Comparison of ENCODE assay signal across 7 cellular contexts in the genomic region with DNA sequence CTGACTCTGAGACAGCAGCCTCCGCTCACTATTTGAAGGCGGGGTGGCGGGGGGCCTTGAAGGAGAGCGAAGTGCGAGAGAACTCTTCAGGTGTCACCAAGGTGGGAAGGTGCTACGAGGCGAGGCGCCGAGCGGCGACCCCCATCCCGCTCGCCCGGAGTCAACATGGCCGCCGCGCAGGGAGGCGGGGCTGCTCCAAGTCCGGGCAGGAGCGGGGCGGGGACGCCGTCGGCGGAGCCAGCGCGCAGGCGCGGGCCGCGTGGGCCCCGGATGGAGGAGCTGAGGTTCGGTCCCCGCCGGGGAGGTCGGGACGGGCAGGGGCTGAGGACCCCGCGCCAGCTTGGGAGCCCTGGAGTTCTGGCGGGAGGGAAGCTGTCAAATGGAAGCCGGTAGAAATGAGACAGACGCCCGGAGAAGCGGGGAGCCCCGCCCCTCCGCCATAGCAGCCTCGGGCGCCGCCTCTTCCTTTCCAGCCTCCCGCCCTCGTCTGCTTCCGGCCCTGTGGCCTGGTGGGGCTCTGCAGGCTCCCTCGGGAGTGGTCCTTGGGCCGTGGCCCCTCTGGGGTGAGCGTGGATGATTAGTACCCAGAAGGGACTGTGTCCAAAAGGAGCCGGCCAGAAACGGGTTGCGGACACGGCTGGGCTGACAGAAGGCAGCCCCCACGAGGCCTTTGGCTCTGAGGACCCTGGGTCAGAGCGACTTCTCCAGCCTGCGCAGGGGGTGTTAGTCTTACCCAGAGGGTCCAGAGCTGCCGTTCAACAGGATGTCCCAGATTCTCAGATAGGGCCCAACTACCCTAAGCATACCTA. TPM values are rescaled to one million over a fixed set of nuclear protein-coding genes. Genes with fewer than 3 reads are reported as not detected.
DNase-seq lines count a peak whose midpoint lies in the region; ATAC-seq and TF ChIP-seq lines count a peak whose summit lies in the region.

TSS of gene PIGV (plus strand) at position 245 of the 809 bp plus-strand sequence. CDS start 2,866 bp downstream, outside the sequence.

- ATAC-seq in GM18505 (IDR thresholded peaks at IDR 0.05; ENCODE audit: unreplicated experiment) (peak; percentile 70), HG02885 (IDR thresholded peaks at IDR 0.05; ENCODE audit: poor library complexity, unreplicated experiment) (peak; percentile 70), sciatic nerve (peak; percentile 86)

- H3K9me3 ChIP-seq in ascending aorta, result no peaks in the 10 kb centered on the region

- peak within 1 kb of the TSS; percentile 60 to 74 for H3K4me3 ChIP-seq in ascending aorta

- TF ChIP-seq POLR2A in GM18505 (IDR thresholded peaks at IDR 0.05; ENCODE audit: borderline replicate concordance, extremely low read depth, insufficient read depth, insufficient read length), result peak; percentile 87

- no peaks in the 10 kb centered on the region for H3K27me3 ChIP-seq in ascending aorta

- intact Hi-C loops in ascending aorta (cut with DNase I) (loop anchor here (1.0 to 5.0 kb wide), 5 partner anchors 15 to 111 kb away; no protein-coding TSS in a partner anchor), sciatic nerve (cut with DNase I) (loop anchor here (1.0 to 5.0 kb wide), 2 partner anchors 93 to 181 kb away; no protein-coding TSS in a partner anchor)

- H3K27ac ChIP-seq in ascending aorta, result peak within 1 kb of the TSS; percentile 98 to 99

- peaks cover 0 to under 1% of the 10 kb centered on the region in 2 donors for H3K36me3 ChIP-seq in ascending aorta

- peak in 2 of 3 experiments; percentile 10 to 41 for TF ChIP-seq CTCF in ascending aorta (IDR thresholded peaks at IDR 0.05)

- H3K4me1 ChIP-seq in ascending aorta, result peaks cover 9 to 25% of the 10 kb centered on the region in 2 donors

- peak; percentile 73 for DNase-seq in NCI-H2029 (lab: John Stamatoyannopoulos, UW)
- DNase-seq in T-helper 22 cell (ENCODE audit: low read depth), result peak; percentile 70
- peak; percentile 47 to 92 for DNase-seq in ascending aorta (ENCODE audit: low spot score in 2 of 2)
- peak; percentile 84 to 88 for DNase-seq in hippocampal formation (lab: John Stamatoyannopoulos, UW)
- peak; percentile 93 for DNase-seq in sciatic nerve (ENCODE audit: low spot score)

RNA-seq across cellular contexts. Expression of gene PIGV, which starts in this region (rescaled TPM):
- total RNA-seq in ascending aorta (8.8 TPM), sciatic nerve (10.6 TPM)

Comparison
In these comparisons a context has a peak if more than half of its experiments do, and no peak if none do; other contexts are left out.
1. Peak in every context shown above with its lines: DNase-seq, ATAC-seq, H3K4me3 ChIP-seq and H3K27ac ChIP-seq.